Comparison of ENCODE assay signal across 8 cellular contexts in the genomic region with DNA sequence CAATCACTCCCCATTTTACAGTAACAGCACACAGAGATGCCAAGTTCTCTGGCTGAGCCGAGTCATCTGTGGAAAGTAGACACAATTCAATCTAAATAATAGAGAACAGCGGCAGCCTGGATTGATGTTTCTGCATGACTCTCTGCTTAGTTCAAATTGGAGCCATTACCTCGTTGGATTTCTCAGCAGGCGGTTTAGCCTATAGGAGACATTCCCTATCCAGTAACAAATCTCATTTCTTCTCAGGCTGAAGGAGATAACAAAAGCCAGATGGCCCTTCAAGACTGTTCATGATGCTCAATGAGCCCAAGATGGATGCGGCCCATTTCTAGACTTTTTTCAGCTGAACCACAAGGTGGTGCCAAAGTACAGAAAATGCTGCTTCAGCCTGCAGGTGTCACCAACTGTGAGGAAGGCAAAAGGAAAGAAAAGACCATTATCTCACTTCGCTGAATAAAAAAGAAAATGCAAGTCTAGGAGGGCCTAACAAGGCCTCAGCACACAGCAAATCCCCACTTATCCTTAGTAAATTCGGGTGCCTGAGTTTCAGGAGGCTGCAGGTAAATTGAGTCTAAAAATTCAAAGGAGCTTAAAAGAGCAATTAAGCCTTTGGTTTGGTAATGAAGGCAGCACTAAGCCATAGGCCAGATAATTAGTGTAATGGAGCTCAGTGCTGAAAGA.
DNase-seq lines count a peak whose midpoint lies in the region; ATAC-seq and TF ChIP-seq lines count a peak whose summit lies in the region.

No MANE protein-coding gene starts in this region.

- H3K9me3 ChIP-seq in neural progenitor cell (ENCODE audit: low read depth): no peaks in the 10 kb centered on the region

- H3K27ac ChIP-seq in neural progenitor cell: no peak overlapping the region

- no peaks in the 10 kb centered on the region for H3K79me2 ChIP-seq in neural progenitor cell (ENCODE audit: low read depth)

- peak overlapping the region; percentile 17 for H2AFZ ChIP-seq in neural progenitor cell (replicated peaks)

- H3K4me3 ChIP-seq in neural progenitor cell: peak overlapping the region; percentile 8

- no peak overlapping the region for H3K27ac Mint-ChIP-seq in neural progenitor cell

- no peak overlapping the region for H3K4me3 Mint-ChIP-seq in neural progenitor cell

- TF ChIP-seq CTCF in neural progenitor cell (IDR thresholded peaks at IDR 0.05): peak; percentile 95

- peaks cover 12% of the 10 kb centered on the region for H3K4me1 Mint-ChIP-seq in neural progenitor cell

- H3F3A ChIP-seq in neural progenitor cell (ENCODE audit: low read depth): peaks cover 21% of the 10 kb centered on the region

- peaks cover 25% of the 10 kb centered on the region for H3K4me1 ChIP-seq in neural progenitor cell

- H3K27me3 Mint-ChIP-seq in neural progenitor cell (ENCODE audit: insufficient read depth, low read depth): no peaks in the 10 kb centered on the region

- DNase-seq in DMS79 treated with DMSO at 0.1 percent for 48 hours (lab: John Stamatoyannopoulos, UW) (peak; percentile 49), NCI-H69 (lab: John Stamatoyannopoulos, UW) (peak; percentile 77), fibroblast of the conjunctiva (ENCODE audit: low read depth) (peak; percentile 82), neural progenitor cell (ENCODE audit: low spot score) (peak; percentile 89)
- peak; percentile 21 for DNase-seq in activated T-cell treated with anti-CD3 and anti-CD28 coated beads, Interleukin-2, amount 50 U/mL, for 1 hour

- peak overlapping the region; percentile 66 for H3K4me2 ChIP-seq in neural progenitor cell

- no peaks in the 10 kb centered on the region for H3K27me3 ChIP-seq in neural progenitor cell

- H4K20me1 ChIP-seq in neural progenitor cell (ENCODE audit: low read depth): no peaks in the 10 kb centered on the region

- H3K9me3 Mint-ChIP-seq in neural progenitor cell: no peaks in the 10 kb centered on the region

- H3K9ac ChIP-seq in neural progenitor cell: no peak overlapping the region

- H3K36me3 Mint-ChIP-seq in neural progenitor cell: no peaks in the 10 kb centered on the region

- ATAC-seq in GM19463 (IDR thresholded peaks at IDR 0.05; ENCODE audit: unreplicated experiment) (peak; percentile 87), HG03520 (IDR thresholded peaks at IDR 0.05; ENCODE audit: unreplicated experiment) (peak; percentile 95), HG03039 (IDR thresholded peaks at IDR 0.05; ENCODE audit: unreplicated experiment) (no peak)

- no peaks in the 10 kb centered on the region for H3K36me3 ChIP-seq in neural progenitor cell

Comparison
In these comparisons a context has a peak if more than half of its experiments do, and no peak if none do; other contexts are left out.
1. DNase-seq: peak in every context shown above with its lines; median percentile 89 in neural progenitor cell; 82 in fibroblast of the conjunctiva; 77 in NCI-H69; 49 in DMS79 treated with DMSO at 0.1 percent for 48 hours; 21 in activated T-cell treated with anti-CD3 and anti-CD28 coated beads, Interleukin-2, amount 50 U/mL, for 1 hour.